ENCODE assay signal across 8 cellular contexts in the genomic region with DNA sequence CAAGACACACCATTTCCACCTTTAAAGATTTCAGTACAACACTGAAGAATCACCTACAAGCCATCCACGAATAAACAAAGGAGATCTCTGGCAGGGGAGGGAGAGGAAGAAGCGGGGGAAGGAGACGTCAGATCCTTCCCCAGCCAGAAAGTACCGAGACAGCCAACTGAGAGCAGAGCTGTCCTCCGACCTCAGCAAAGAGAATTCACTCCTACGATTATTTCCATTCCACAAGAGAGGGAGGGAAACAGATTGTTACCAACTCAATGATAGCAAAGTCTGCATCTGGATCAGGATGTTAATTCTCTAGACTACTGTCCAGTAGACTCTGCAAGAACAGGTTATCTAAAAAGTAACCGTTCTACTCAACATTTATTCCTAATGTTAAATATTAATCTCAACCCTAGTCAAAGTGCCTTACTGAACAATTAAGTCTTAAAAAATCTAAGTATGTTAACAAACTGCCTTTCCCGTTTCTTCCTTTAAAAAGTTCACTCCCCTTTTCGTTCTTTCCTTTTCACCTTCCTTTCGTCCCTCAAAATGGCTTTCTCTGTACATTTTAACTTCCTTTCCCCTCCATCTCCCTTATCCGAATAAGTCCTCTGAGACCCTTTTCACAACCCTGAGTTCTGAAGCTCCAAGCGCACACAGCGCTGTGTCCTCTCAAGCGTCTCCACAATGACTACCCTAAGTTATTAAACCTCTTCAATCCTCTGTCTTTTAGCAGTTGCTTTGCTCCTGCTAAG. TPM values are rescaled to one million over a fixed set of nuclear protein-coding genes. Genes with fewer than 3 reads are reported as not detected.
DNase-seq lines count a peak whose midpoint lies in the region; ATAC-seq and TF ChIP-seq lines count a peak whose summit lies in the region.

No MANE protein-coding gene starts in this region.

- peak overlapping the region; percentile 7; the same call in 1 of the 2 replicates for H2AFZ ChIP-seq in SK-N-SH (ENCODE audit: low read depth)
- H2AFZ ChIP-seq in smooth muscle cell (ENCODE audit: low read depth): peak overlapping the region; percentile 72

- peak overlapping the region; percentile 99 for H3K9ac ChIP-seq in SK-N-SH
- peak overlapping the region; percentile 85; the same call in 1 of the 2 replicates for H3K9ac ChIP-seq in iPS-20b (ENCODE audit: low read depth, low read length)
- peak overlapping the region; percentile 100 for H3K9ac ChIP-seq in smooth muscle cell (ENCODE audit: low read depth)

- no peak for TF ChIP-seq RAD21 in SK-N-SH (IDR thresholded peaks at IDR 0.05; ENCODE audit: low read length)

- TF ChIP-seq CTCF in SK-N-SH (IDR thresholded peaks at IDR 0.05) (no peak), smooth muscle cell (IDR thresholded peaks at IDR 0.05; ENCODE audit: borderline replicate concordance, insufficient read depth, poor library complexity, severe bottlenecking) (no peak)

- no peaks in the 10 kb centered on the region for H3K27me3 ChIP-seq in SK-N-SH (ENCODE audit: insufficient read depth)
- no peaks in the 10 kb centered on the region for H3K27me3 ChIP-seq in iPS-20b (ENCODE audit: insufficient read depth, low read length)
- no peaks in the 10 kb centered on the region for H3K27me3 ChIP-seq in smooth muscle cell (ENCODE audit: low read depth)

- peak overlapping the region; percentile 93 to 100 for H3K27ac ChIP-seq in SK-N-SH (ENCODE audit: low read depth in 2 of 2, low read length in 1 of 2)
- no peak overlapping the region for H3K27ac ChIP-seq in iPS-20b (ENCODE audit: low read length)
- peak overlapping the region; percentile 100 for H3K27ac ChIP-seq in smooth muscle cell (ENCODE audit: low read depth)

- H3K36me3 ChIP-seq in SK-N-SH (replicated peaks in 1 of 2; ENCODE audit: control insufficient read depth in 1 of 2, insufficient read depth in 2 of 2, low read length in 1 of 2) (peaks cover 36 to 39% of the 10 kb centered on the region in 2 experiments), iPS-20b (ENCODE audit: insufficient read depth, low read depth, low read length) (peaks cover 37% of the 10 kb centered on the region), smooth muscle cell (ENCODE audit: low read depth) (peaks cover 11% of the 10 kb centered on the region)

- H3K9me2 ChIP-seq in SK-N-SH: no peaks in the 10 kb centered on the region

- TF ChIP-seq EP300 in SK-N-SH (IDR thresholded peaks at IDR 0.05; ENCODE audit: borderline replicate concordance in 1 of 2, low read depth in 1 of 2, low read length in 1 of 2): no peak

- WGBS in SK-N-SH (ENCODE audit: low lambda C conversion rate): under 1% methylated on average over 14 of the region's 14 CpGs
- WGBS in smooth muscle cell (ENCODE audit: low lambda C conversion rate): 2% methylated on average over 14 of the region's 14 CpGs

- H3K79me2 ChIP-seq in SK-N-SH (ENCODE audit: insufficient read depth) (peaks cover 83% of the 10 kb centered on the region), smooth muscle cell (ENCODE audit: low read depth) (peaks cover 67% of the 10 kb centered on the region)

- CTCF ChIA-PET in SK-N-SH (lab: Yijun Ruan, JAX): interaction anchor here (0.9 to 2.3 kb wide), 3 partner anchors 11 to 133 kb away, joined by 3 to 4 read pairs (median 3); no protein-coding TSS in a partner anchor

- DNase-seq in ACHN (peak; percentile 50), SK-N-SH (peak; percentile 30), amniotic epithelial cell (ENCODE audit: low read depth) (peak; percentile 84), smooth muscle cell (lab: John Stamatoyannopoulos, UW; ENCODE audit: unreplicated experiment) (no peak), amniotic stem cell (lab: John Stamatoyannopoulos, UW) (no peak)

- peaks cover 30% of the 10 kb centered on the region; the same call in 1 of the 2 replicates for H4K20me1 ChIP-seq in SK-N-SH (ENCODE audit: insufficient read depth)
- peaks cover 66% of the 10 kb centered on the region for H4K20me1 ChIP-seq in smooth muscle cell (ENCODE audit: low read depth)

- H3K4me1 ChIP-seq in SK-N-SH (ENCODE audit: control insufficient read depth in 1 of 2, insufficient read depth in 2 of 2, low read depth in 1 of 2, low read length in 1 of 2): peaks cover 7 to 12% of the 10 kb centered on the region in 2 experiments; a peak in 2 of 4 replicates
- H3K4me1 ChIP-seq in iPS-20b (ENCODE audit: insufficient read depth, low read length): peaks cover 4% of the 10 kb centered on the region; the same call in 1 of the 2 replicates
- peaks cover 22% of the 10 kb centered on the region for H3K4me1 ChIP-seq in smooth muscle cell (ENCODE audit: low read depth)

- no peaks in the 10 kb centered on the region for H3K9me3 ChIP-seq in SK-N-SH
- H3K9me3 ChIP-seq in iPS-20b (ENCODE audit: insufficient read depth, low read depth, low read length): no peaks in the 10 kb centered on the region
- no peaks in the 10 kb centered on the region for H3K9me3 ChIP-seq in smooth muscle cell (replicated peaks; ENCODE audit: low read depth)

- H3F3A ChIP-seq in SK-N-SH (replicated peaks; ENCODE audit: insufficient read depth) (peaks cover 18% of the 10 kb centered on the region), smooth muscle cell (ENCODE audit: low read depth) (no peaks in the 10 kb centered on the region)

- POLR2A ChIA-PET in SK-N-SH (lab: Yijun Ruan, JAX): interaction anchor here (1.1 kb wide), 1 partner anchor 10 kb away, joined by 3 read pairs; no protein-coding TSS in a partner anchor

- ATAC-seq in GM18511 (IDR thresholded peaks at IDR 0.05; ENCODE audit: unreplicated experiment) (peak; percentile 12), HG03432 (IDR thresholded peaks at IDR 0.05; ENCODE audit: unreplicated experiment) (peak; percentile 15)

- H3K4me3 ChIP-seq in SK-N-SH (ENCODE audit: low read depth in 2 of 2, low read length in 1 of 2) (peak overlapping the region; percentile 96 to 98), iPS-20b (ENCODE audit: low read length) (peak overlapping the region; percentile 85), smooth muscle cell (peak overlapping the region; percentile 90)

- in situ Hi-C loops in ACHN (cut with HindIII; ENCODE audit: low pct_ligation_motif_present, low pct_unique_long_range_greater_than_20kb, low sequenced_read_pairs): no loop called here

- H3K4me2 ChIP-seq in SK-N-SH (peak overlapping the region; percentile 92), smooth muscle cell (peak overlapping the region; percentile 96)

TF ChIP-seq in SK-N-SH, 30 proteins besides CTCF, POLR2A, EP300 and RAD21:
- no peak for TF ChIP-seq TEAD4 (IDR thresholded peaks at IDR 0.05; ENCODE audit: borderline replicate concordance, insufficient read depth)
- peak; percentile 75 for TF ChIP-seq GABPA (IDR thresholded peaks at IDR 0.05; ENCODE audit: low read depth)
- TF ChIP-seq MXI1 (IDR thresholded peaks at IDR 0.05; ENCODE audit: low read depth, low read length): peak; percentile 39; the same call in 1 of the 2 replicates
- TF ChIP-seq SIN3A (IDR thresholded peaks at IDR 0.05; ENCODE audit: borderline replicate concordance, low read depth, low read length): 0 out of 2 replicates have a peak, but pooled peaks have one; percentile 55
- TF ChIP-seq TAF1 (IDR thresholded peaks at IDR 0.05; ENCODE audit: borderline replicate concordance, low read depth, low read length): peak; percentile 57; the same call in 1 of the 2 replicates

RNA-seq across cellular contexts. Expression of a gene that starts 1.4 kb away (rescaled TPM):
- polyA plus RNA-seq in SK-N-SH (2012; rRNA removed) (12.4 and 15.2 TPM in 2 replicates), smooth muscle cell (12.0 and 14.0 TPM in 2 replicates)
- 12.3 and 13.2 TPM in 2 replicates for polyA plus RNA-seq in SK-N-SH (2012; cell fraction: cytosol; rRNA removed)
- 16.2 and 52.2 TPM in 2 replicates for polyA plus RNA-seq in SK-N-SH (2012; cell fraction: nucleus; rRNA removed)
- total RNA-seq in smooth muscle cell: 51.5 and 66.3 TPM in 2 replicates

Comparison
In these comparisons a context has a peak if more than half of its experiments do, and no peak if none do; other contexts are left out.
1. DNase-seq: peak in ACHN (single experiment), SK-N-SH (single experiment) and amniotic epithelial cell (single experiment); none in smooth muscle cell (single experiment) and amniotic stem cell (single experiment).
2. Peak in every context shown above with its lines, with median percentiles within 50 percentile points of each other: H3K4me3 ChIP-seq and H3K9ac ChIP-seq.